Comparison of ENCODE assay signal across 19 cellular contexts in the genomic region with DNA sequence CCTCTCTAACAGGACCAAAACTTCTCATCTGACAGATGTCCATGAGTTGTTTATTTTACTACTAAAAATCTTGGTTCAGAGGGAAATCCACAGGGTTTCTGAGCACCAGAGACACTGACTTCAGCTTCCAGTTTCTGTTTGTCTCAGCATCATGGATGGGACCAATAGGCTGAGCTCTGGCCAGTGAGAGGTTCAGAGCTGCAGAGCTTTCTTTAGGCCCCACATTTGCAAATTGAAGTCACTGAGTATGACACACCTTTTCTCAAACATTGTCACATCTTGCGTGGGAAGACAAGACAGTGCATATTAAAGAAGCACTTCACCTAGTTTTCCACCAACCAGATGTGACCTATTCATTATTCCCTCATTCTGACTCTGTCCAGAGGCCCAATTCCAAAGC. TPM values are rescaled to one million over a fixed set of nuclear protein-coding genes. Genes with fewer than 3 reads are reported as not detected.
DNase-seq lines count a peak whose midpoint lies in the region; ATAC-seq and TF ChIP-seq lines count a peak whose summit lies in the region.
"Had no signal": no experiment of that assay in that cellular context is flagged by ENCODE, and none has a peak within 500 bp of the region (broad histone marks: within the 10 kb centered on the region; RNA-seq: fewer than 3 reads in every experiment).

No MANE protein-coding gene starts in this region.

- ATAC-seq in stimulated activated naive CD8-positive, alpha-beta T cell treated with anti-CD3 and anti-CD28 coated beads, Interleukin-15, amount 100 ng/mL, for 72 hours: peak; percentile 83
- ATAC-seq in left ventricle myocardium superior (no peak), HG03175 (IDR thresholded peaks at IDR 0.05; ENCODE audit: unreplicated experiment) (no peak)
- ATAC-seq: esophagus mucosa; naive thymus-derived CD8-positive, alpha-beta T cell; psoas muscle had no signal

- TF ChIP-seq CTCF in mammary epithelial cell (conservative IDR thresholded peaks at IDR 0.05 in 1 of 2, IDR thresholded peaks at IDR 0.05 in 1 of 2; ENCODE audit: extremely low read depth in 1 of 2, insufficient read depth in 1 of 2, low read depth in 1 of 2, low read length in 2 of 2) (no peak), MCF 10A (IDR thresholded peaks at IDR 0.05; ENCODE audit: unreplicated experiment) (no peak), GM20000 (IDR thresholded peaks at IDR 0.05; ENCODE audit: extremely low read depth, missing control alignments) (no peak)

- H3K9ac ChIP-seq in mammary epithelial cell (ENCODE audit: insufficient read depth, low read length): no peak overlapping the region

- no peaks in the 10 kb centered on the region for H3K9me3 ChIP-seq in mammary epithelial cell (replicated peaks; ENCODE audit: insufficient read depth, low read length)
- H3K9me3 ChIP-seq: psoas muscle had no signal

- BruUV-seq in mammary epithelial cell (replicated peaks; lab: Mats Ljungman, UMichigan) (TSS peak; percentile 36), MCF 10A (replicated peaks; lab: Mats Ljungman, UMichigan) (no TSS peak)

- no peak overlapping the region for H3K27ac Mint-ChIP-seq in MCF 10A (ENCODE audit: low read depth, unreplicated experiment)
- H3K27ac Mint-ChIP-seq in T-helper 2 cell treated with Interferon-gamma antibody and Interleukin-4, amounts not matched to agents 5 μg/mL and 100 μg/mL, for 36 hours: no peak overlapping the region
- no peak overlapping the region for H3K27ac Mint-ChIP-seq in stimulated activated naive CD8-positive, alpha-beta T cell treated with anti-CD3 and anti-CD28 coated beads, Interleukin-15, amount 100 ng/mL, for 72 hours
- H3K27ac Mint-ChIP-seq: HFFc6 had no signal

- H3K36me3 ChIP-seq in mammary epithelial cell (ENCODE audit: insufficient read depth, low read length): no peaks in the 10 kb centered on the region

- no peaks in the 10 kb centered on the region for H3K27me3 ChIP-seq in mammary epithelial cell (ENCODE audit: insufficient read depth, low read length)
- H3K27me3 ChIP-seq: dorsolateral prefrontal cortex had no signal

- in situ Hi-C loops in mammary epithelial cell (cut with MboI; ENCODE audit: low sequenced_read_pairs in 2 of 2): no loop called here

- H3K4me1 ChIP-seq in mammary epithelial cell (ENCODE audit: insufficient read depth, low read length): no peaks in the 10 kb centered on the region

- no peaks in the 10 kb centered on the region for H4K20me1 ChIP-seq in mammary epithelial cell (ENCODE audit: insufficient read depth, low read length)

- H3K27ac ChIP-seq in mammary epithelial cell (ENCODE audit: insufficient read depth, low read depth, low read length): no peak overlapping the region
- H3K27ac ChIP-seq: dorsolateral prefrontal cortex, psoas muscle had no signal

- no peak overlapping the region for H3K4me3 Mint-ChIP-seq in MCF 10A (ENCODE audit: unreplicated experiment)
- no peak overlapping the region for H3K4me3 Mint-ChIP-seq in T-helper 2 cell treated with Interferon-gamma antibody and Interleukin-4, amounts not matched to agents 5 μg/mL and 100 μg/mL, for 36 hours
- H3K4me3 Mint-ChIP-seq in stimulated activated naive CD8-positive, alpha-beta T cell treated with anti-CD3 and anti-CD28 coated beads, Interleukin-15, amount 100 ng/mL, for 72 hours: no peak overlapping the region
- H3K4me3 Mint-ChIP-seq: CD8-positive, alpha-beta memory T cell; HFFc6; naive thymus-derived CD8-positive, alpha-beta T cell had no signal

- no peaks in the 10 kb centered on the region for H3K79me2 ChIP-seq in mammary epithelial cell (ENCODE audit: insufficient read depth, low read length)

- H3K9me3 Mint-ChIP-seq in MCF 10A (ENCODE audit: unreplicated experiment): no peaks in the 10 kb centered on the region
- H3K9me3 Mint-ChIP-seq in T-helper 2 cell treated with Interferon-gamma antibody and Interleukin-4, amounts not matched to agents 5 μg/mL and 100 μg/mL, for 36 hours: no peaks in the 10 kb centered on the region
- no peaks in the 10 kb centered on the region for H3K9me3 Mint-ChIP-seq in stimulated activated naive CD8-positive, alpha-beta T cell treated with anti-CD3 and anti-CD28 coated beads, Interleukin-15, amount 100 ng/mL, for 72 hours
- H3K9me3 Mint-ChIP-seq: CD8-positive, alpha-beta memory T cell; HFFc6 had no signal

- CTCF ChIA-PET in mammary epithelial cell (lab: Charles Lee; ENCODE audit: low non-redundant PET) (no interaction called here), MCF 10A (lab: Yijun Ruan, JAX) (no interaction called here)

- intact Hi-C loops in mammary epithelial cell (cut with micrococcal nuclease): no loop called here
- intact Hi-C loops in MCF 10A (cut with micrococcal nuclease): no loop called here
- intact Hi-C loops in left ventricle myocardium superior (cut with micrococcal nuclease): no loop called here

- DNase-seq in mammary epithelial cell (no peak), MCF 10A (ENCODE audit: unreplicated experiment) (no peak), GM20000 (ENCODE audit: low spot score) (peak; percentile 63), left ventricle myocardium superior (no peak), cerebellar cortex (ENCODE audit: low spot score) (no peak)
- peak; percentile 7 for DNase-seq in T-helper 2 cell treated with Interferon-gamma antibody and Interleukin-4, amounts not matched to agents 5 μg/mL and 100 μg/mL, for 36 hours (ENCODE audit: low spot score)
- DNase-seq in stimulated activated naive CD8-positive, alpha-beta T cell treated with anti-CD3 and anti-CD28 coated beads, Interleukin-15, amount 100 ng/mL, for 72 hours: peak in 1 of 2 donors; percentile 18
- DNase-seq: CD8-positive, alpha-beta memory T cell; dorsolateral prefrontal cortex; HFFc6; naive thymus-derived CD8-positive, alpha-beta T cell; NCI-H1105 treated with DMSO at 0.1 percent for 48 hours; NCI-H2171; psoas muscle; substantia nigra had no signal

- H3K4me2 ChIP-seq in mammary epithelial cell (ENCODE audit: insufficient read depth, low read depth, low read length): no peak overlapping the region

- POLR2A ChIA-PET in MCF 10A (lab: Yijun Ruan, JAX): no interaction called here

- no peaks in the 10 kb centered on the region for H3K4me1 Mint-ChIP-seq in MCF 10A (ENCODE audit: insufficient read depth, unreplicated experiment)
- H3K4me1 Mint-ChIP-seq in T-helper 2 cell treated with Interferon-gamma antibody and Interleukin-4, amounts not matched to agents 5 μg/mL and 100 μg/mL, for 36 hours (ENCODE audit: low read depth): peaks cover 1% of the 10 kb centered on the region
- H3K4me1 Mint-ChIP-seq in stimulated activated naive CD8-positive, alpha-beta T cell treated with anti-CD3 and anti-CD28 coated beads, Interleukin-15, amount 100 ng/mL, for 72 hours: peaks cover 8% of the 10 kb centered on the region
- H3K4me1 Mint-ChIP-seq: CD8-positive, alpha-beta memory T cell; naive thymus-derived CD8-positive, alpha-beta T cell had no signal

- H2AFZ ChIP-seq in mammary epithelial cell (ENCODE audit: low read depth, low read length): no peak overlapping the region

- dilution Hi-C loops in mammary epithelial cell (cut with HindIII; ENCODE audit: low sequenced_read_pairs): loop anchor here (5.0 kb wide), 1 partner anchor 50 kb away; no protein-coding TSS in a partner anchor

- WGBS in mammary epithelial cell (ENCODE audit: low coverage, missing lambda C conversion rate): 100% methylated on average over 1 of the region's 1 CpG

- H3K4me3 ChIP-seq in mammary epithelial cell (replicated peaks in 1 of 3; ENCODE audit: insufficient read depth in 1 of 3, low read depth in 2 of 3, low read length in 3 of 3): no peak overlapping the region
- H3K4me3 ChIP-seq: dorsolateral prefrontal cortex, lung, psoas muscle had no signal

- H3K27me3 Mint-ChIP-seq in MCF 10A (ENCODE audit: insufficient read depth, unreplicated experiment): peaks cover 10% of the 10 kb centered on the region
- H3K27me3 Mint-ChIP-seq in T-helper 2 cell treated with Interferon-gamma antibody and Interleukin-4, amounts not matched to agents 5 μg/mL and 100 μg/mL, for 36 hours (ENCODE audit: low read depth): no peaks in the 10 kb centered on the region
- no peaks in the 10 kb centered on the region for H3K27me3 Mint-ChIP-seq in stimulated activated naive CD8-positive, alpha-beta T cell treated with anti-CD3 and anti-CD28 coated beads, Interleukin-15, amount 100 ng/mL, for 72 hours
- H3K27me3 Mint-ChIP-seq: naive thymus-derived CD8-positive, alpha-beta T cell had no signal

- H3K36me3 Mint-ChIP-seq in MCF 10A (ENCODE audit: insufficient read depth, unreplicated experiment): peaks cover 23% of the 10 kb centered on the region
- H3K36me3 Mint-ChIP-seq in T-helper 2 cell treated with Interferon-gamma antibody and Interleukin-4, amounts not matched to agents 5 μg/mL and 100 μg/mL, for 36 hours (ENCODE audit: low read depth): peaks cover 14% of the 10 kb centered on the region

RNA-seq across cellular contexts. Expression of a gene that starts 45.2 kb away (rescaled TPM):
- not detected for total RNA-seq in mammary epithelial cell
- polyA plus RNA-seq in mammary epithelial cell: 0.02 TPM
- not detected for polyA minus RNA-seq in mammary epithelial cell
- not detected in 2 replicates for total RNA-seq in MCF 10A (2022)
- not detected for total RNA-seq in left ventricle myocardium superior
- total RNA-seq: CD8-positive, alpha-beta memory T cell; glomerular endothelial cell; HFFc6; naive thymus-derived CD8-positive, alpha-beta T cell; psoas muscle had no signal
- polyA plus RNA-seq: CD8-positive, alpha-beta memory T cell; naive thymus-derived CD8-positive, alpha-beta T cell had no signal

RNA-seq across cellular contexts. Expression of a gene that starts 51.4 kb away (rescaled TPM):
- total RNA-seq in mammary epithelial cell (100 to 1,000 TPM in 1 of 2 donors, 10 to 100 TPM in 1; 99.1 to 145 TPM), MCF 10A (2022) (40.9 and 53.5 TPM in 2 replicates), left ventricle myocardium superior (12.5 TPM)
- 151 TPM for polyA plus RNA-seq in mammary epithelial cell
- 75.2 TPM for polyA minus RNA-seq in mammary epithelial cell

Comparison
In these comparisons a context has a peak if more than half of its experiments do, and no peak if none do; other contexts are left out.
1. DNase-seq: peak in GM20000 (single experiment) and T-helper 2 cell treated with Interferon-gamma antibody and Interleukin-4, amounts not matched to agents 5 μg/mL and 100 μg/mL, for 36 hours (single experiment); none in mammary epithelial cell (single experiment), MCF 10A (single experiment), left ventricle myocardium superior (single experiment) and cerebellar cortex (single experiment).